9 cellular contexts compared by ENCODE assay signal in the genomic region with DNA sequence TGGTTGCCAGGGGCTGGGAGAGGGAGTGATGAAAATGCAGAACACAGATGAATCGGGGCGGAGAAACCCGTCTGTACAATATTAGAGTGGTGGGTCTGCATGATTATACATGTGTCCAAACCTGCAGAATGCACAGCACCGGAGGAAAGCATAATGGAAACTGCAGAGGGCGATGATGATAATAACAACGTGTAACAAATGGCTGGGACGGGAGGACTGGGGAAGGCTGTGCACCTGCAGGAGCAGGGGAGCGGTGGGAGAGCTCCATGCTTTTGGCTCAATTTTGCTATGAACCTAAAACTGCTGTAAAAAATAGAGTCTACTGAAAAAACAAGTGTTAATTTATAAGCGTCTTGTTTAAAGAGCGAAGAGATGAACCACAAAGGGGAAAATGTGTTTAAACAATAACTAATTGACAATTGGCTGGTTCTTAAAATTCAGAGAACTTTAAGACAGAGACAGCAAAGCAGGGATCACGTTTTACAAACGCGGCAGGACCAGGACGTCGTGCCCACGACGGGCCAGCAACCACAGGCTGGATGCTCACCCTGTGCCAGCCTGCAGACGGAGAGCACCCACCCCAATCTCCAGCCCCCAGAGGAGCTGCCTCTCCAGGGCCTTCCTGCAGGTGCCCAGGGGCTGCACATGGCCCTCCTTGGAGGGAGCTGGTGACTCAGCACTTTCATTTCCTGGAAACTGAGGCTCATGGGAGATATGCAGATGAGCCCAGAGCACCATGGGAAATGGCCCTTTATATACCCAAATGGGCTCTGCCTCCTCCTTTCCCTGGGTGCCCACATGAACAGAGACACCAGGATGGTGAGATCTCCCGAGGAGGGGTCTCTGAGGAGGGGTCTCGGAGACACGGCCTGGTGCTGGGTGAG. TPM values are rescaled to one million over a fixed set of nuclear protein-coding genes. Genes with fewer than 3 reads are reported as not detected.
DNase-seq lines count a peak whose midpoint lies in the region; ATAC-seq lines count a peak whose summit lies in the region.
"Had no signal": no experiment of that assay in that cellular context is flagged by ENCODE, and none has a peak within 500 bp of the region (broad histone marks: within the 10 kb centered on the region; RNA-seq: fewer than 3 reads in every experiment).

A gene with protein sequence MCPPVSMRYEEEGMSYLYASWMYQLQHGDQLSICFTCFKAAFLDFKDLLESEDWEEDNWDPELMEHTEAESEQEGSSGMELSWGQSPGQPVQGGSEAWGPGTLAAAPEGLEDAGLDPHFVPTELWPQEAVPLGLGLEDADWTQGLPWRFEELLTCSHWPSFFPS (plus strand): TSS at position 781 of the 884 bp plus-strand sequence. CDS start 2,904 bp downstream, outside the sequence.

- no peaks in the 10 kb centered on the region for H3K36me3 ChIP-seq in HUES6 (ENCODE audit: control insufficient read depth, insufficient read depth, low read length)
- H3K36me3 ChIP-seq in mesenchymal stem cell (ENCODE audit: control insufficient read depth in 1 of 2, insufficient read depth in 2 of 2, low read depth in 1 of 2, low read length in 2 of 2), result no peaks in the 10 kb centered on the region

- no peak within 1 kb of the TSS for H3K18ac ChIP-seq in mesenchymal stem cell (ENCODE audit: low read depth in 1 of 2, low read length in 2 of 2)

- H3K4ac ChIP-seq in mesenchymal stem cell (ENCODE audit: low read depth in 1 of 2, low read length in 2 of 2), result no peak within 1 kb of the TSS

- H2BK15ac ChIP-seq in mesenchymal stem cell (ENCODE audit: low read depth, poor library complexity, severe bottlenecking), result no peak within 1 kb of the TSS

- peaks cover 9% of the 10 kb centered on the region for H3K27me3 ChIP-seq in HUES6 (ENCODE audit: control insufficient read depth, insufficient read depth, low read length)
- peaks cover 11 to 53% of the 10 kb centered on the region in 2 experiments for H3K27me3 ChIP-seq in mesenchymal stem cell (ENCODE audit: control insufficient read depth in 1 of 2, insufficient read depth in 1 of 2, low read length in 2 of 2)

- POLR2A ChIA-PET in activated CD4-positive, alpha-beta memory T cell treated with anti-CD3 and anti-CD28 coated beads, Interleukin-2, amount 10 ng/mL, durations not matched to agents 7 days and 5 days (lab: Charles Lee), result no interaction called here

- peak in 2 of 3 experiments; percentile 49 to 73 for DNase-seq in NCI-H1417 (lab: John Stamatoyannopoulos, UW)
- DNase-seq in NCI-H1417 treated with DMSO at 0.1 percent for 48 hours (lab: John Stamatoyannopoulos, UW), result no peak
- DNase-seq in RKO (ENCODE audit: low spot score), result peak; percentile 36
- DNase-seq in mesenchymal stem cell, result peak; percentile 40
- no peak for DNase-seq in cerebellar nuclear complex (lab: John Stamatoyannopoulos, UW)
- DNase-seq in activated CD4-positive, alpha-beta memory T cell treated with anti-CD3 and anti-CD28 coated beads, Interleukin-2, amount 10 ng/mL, durations not matched to agents 7 days and 5 days, result no peak

- no peak within 1 kb of the TSS for H2BK5ac ChIP-seq in mesenchymal stem cell (ENCODE audit: low read depth, low read length, poor library complexity, severe bottlenecking)

- no peak within 1 kb of the TSS for H3K14ac ChIP-seq in mesenchymal stem cell (ENCODE audit: low read length in 2 of 2)

- ATAC-seq in GM21381 (IDR thresholded peaks at IDR 0.05; ENCODE audit: unreplicated experiment), result no peak

- peaks cover 8% of the 10 kb centered on the region for H3K4me1 Mint-ChIP-seq in activated CD4-positive, alpha-beta memory T cell treated with anti-CD3 and anti-CD28 coated beads, Interleukin-2, amount 10 ng/mL, durations not matched to agents 7 days and 5 days

- H3K27ac Mint-ChIP-seq in activated CD4-positive, alpha-beta memory T cell treated with anti-CD3 and anti-CD28 coated beads, Interleukin-2, amount 10 ng/mL, durations not matched to agents 7 days and 5 days, result no peak within 1 kb of the TSS

- H4K8ac ChIP-seq in mesenchymal stem cell (ENCODE audit: low read length), result peak within 1 kb of the TSS; percentile 79

- no peak within 1 kb of the TSS for H4K91ac ChIP-seq in mesenchymal stem cell (ENCODE audit: low read length)

- H3K9me3 Mint-ChIP-seq in activated CD4-positive, alpha-beta memory T cell treated with anti-CD3 and anti-CD28 coated beads, Interleukin-2, amount 10 ng/mL, durations not matched to agents 7 days and 5 days, result no peaks in the 10 kb centered on the region

- H3K79me1 ChIP-seq in mesenchymal stem cell (replicated peaks; ENCODE audit: low read length, poor library complexity, severe bottlenecking), result no peaks in the 10 kb centered on the region

- CTCF ChIA-PET in activated CD4-positive, alpha-beta memory T cell treated with anti-CD3 and anti-CD28 coated beads, Interleukin-2, amount 10 ng/mL, durations not matched to agents 7 days and 5 days (lab: Charles Lee), result interaction anchor here (1.0 to 1.2 kb wide), 2 partner anchors 61 to 138 kb away, joined by 4 to 5 read pairs; no protein-coding TSS in a partner anchor

- no peak within 1 kb of the TSS for H3K4me2 ChIP-seq in mesenchymal stem cell (ENCODE audit: low read length, poor library complexity, severe bottlenecking)

- no peaks in the 10 kb centered on the region for H3K36me3 Mint-ChIP-seq in activated CD4-positive, alpha-beta memory T cell treated with anti-CD3 and anti-CD28 coated beads, Interleukin-2, amount 10 ng/mL, durations not matched to agents 7 days and 5 days (ENCODE audit: low read depth)

- no peak within 1 kb of the TSS for H2BK120ac ChIP-seq in mesenchymal stem cell (ENCODE audit: low read depth, low read length)

- H3K27me3 Mint-ChIP-seq in activated CD4-positive, alpha-beta memory T cell treated with anti-CD3 and anti-CD28 coated beads, Interleukin-2, amount 10 ng/mL, durations not matched to agents 7 days and 5 days, result peaks cover 14% of the 10 kb centered on the region

- H3K9me3 ChIP-seq in HUES6 (ENCODE audit: control insufficient read depth, insufficient read depth, low read depth, low read length) (no peaks in the 10 kb centered on the region), mesenchymal stem cell (ENCODE audit: control insufficient read depth, low read length) (no peaks in the 10 kb centered on the region)

- H3K27ac ChIP-seq in HUES6 (ENCODE audit: low read depth, low read length), result peak within 1 kb of the TSS; percentile 57; the same call in 1 of the 2 replicates
- no peak within 1 kb of the TSS for H3K27ac ChIP-seq in mesenchymal stem cell (ENCODE audit: low read length, poor library complexity, severe bottlenecking)

- no peak within 1 kb of the TSS for H2AK5ac ChIP-seq in mesenchymal stem cell (ENCODE audit: low read length, severe bottlenecking)

- 74% methylated on average over 20 of the region's 21 CpGs for WGBS in mesenchymal stem cell

- H3K4me3 ChIP-seq in HUES6 (ENCODE audit: low read depth, low read length) (no peak within 1 kb of the TSS), mesenchymal stem cell (ENCODE audit: insufficient read depth in 1 of 2, low read depth in 1 of 2, low read length in 2 of 2) (no peak within 1 kb of the TSS)

- H3K4me3 Mint-ChIP-seq in activated CD4-positive, alpha-beta memory T cell treated with anti-CD3 and anti-CD28 coated beads, Interleukin-2, amount 10 ng/mL, durations not matched to agents 7 days and 5 days, result no peak within 1 kb of the TSS

- no peak within 1 kb of the TSS for H3K23ac ChIP-seq in mesenchymal stem cell (ENCODE audit: low read length in 2 of 2)

- H3K9ac ChIP-seq in HUES6 (ENCODE audit: low read length) (no peak within 1 kb of the TSS), mesenchymal stem cell (ENCODE audit: low read length) (no peak within 1 kb of the TSS)

- no peak within 1 kb of the TSS for H2BK12ac ChIP-seq in mesenchymal stem cell (ENCODE audit: low read length in 2 of 2)

- no peak within 1 kb of the TSS for H2AFZ ChIP-seq in mesenchymal stem cell (ENCODE audit: low read depth, low read length)

- peaks cover 2% of the 10 kb centered on the region; the same call in 1 of the 2 replicates for H3K4me1 ChIP-seq in HUES6 (ENCODE audit: control insufficient read depth, insufficient read depth, low read length)
- H3K4me1 ChIP-seq in mesenchymal stem cell (ENCODE audit: control insufficient read depth, insufficient read depth, low read depth, low read length), result peaks cover 27% of the 10 kb centered on the region

RNA-seq across cellular contexts. Expression of the gene that starts here (rescaled TPM):
- 0.03 TPM for polyA plus RNA-seq in mesenchymal stem cell (2013, experiment 1 of 2)
- polyA plus RNA-seq in mesenchymal stem cell (2013, experiment 2 of 2), result not detected
- not detected for total RNA-seq in activated CD4-positive, alpha-beta memory T cell treated with anti-CD3 and anti-CD28 coated beads, Interleukin-2, amount 10 ng/mL, durations not matched to agents 7 days and 5 days
- total RNA-seq: dermis blood vessel endothelial cell had no signal

Comparison
In these comparisons a context has a peak if more than half of its experiments do, and no peak if none do; other contexts are left out.
1. DNase-seq: peak in NCI-H1417 (2 of 3), RKO (single experiment) and mesenchymal stem cell (single experiment); none in NCI-H1417 treated with DMSO at 0.1 percent for 48 hours (single experiment), cerebellar nuclear complex (0 of 2) and activated CD4-positive, alpha-beta memory T cell treated with anti-CD3 and anti-CD28 coated beads, Interleukin-2, amount 10 ng/mL, durations not matched to agents 7 days and 5 days (single experiment).